In genomic region chr10:133265052-133265451, GRCh38 we compare ENCODE assay signal across 10 cellular contexts. TPM values are rescaled to one million over a fixed set of nuclear protein-coding genes. Genes with fewer than 3 reads are reported as not detected.
"Had no signal": no experiment of that assay in that cellular context is flagged by ENCODE, and none has a peak within 500 bp of the region (broad histone marks: within the 10 kb centered on the region; RNA-seq: fewer than 3 reads in every experiment).

No MANE protein-coding gene starts in this region.

RNA-seq across cellular contexts. Expression of gene VENTX, which starts 27.4 kb away (rescaled TPM):
- total RNA-seq: activated CD4-positive, alpha-beta T cell treated with anti-CD3 and anti-CD28 coated beads for 36 hours; activated CD8-positive, alpha-beta memory T cell treated with anti-CD3 and anti-CD28 coated beads for 36 hours; activated naive CD4-positive, alpha-beta T cell treated with anti-CD3 and anti-CD28 coated beads for 36 hours; activated naive CD4-positive, alpha-beta T cell treated with anti-CD3 and anti-CD28 coated beads, Interleukin-2, amount 50 U/mL, for 72 hours; bronchial epithelial cell; M059J; PC-9; SK-MEL-5 had no signal

RNA-seq across cellular contexts. Expression of gene UTF1, which starts 35.0 kb away (rescaled TPM):
- total RNA-seq: activated CD4-positive, alpha-beta T cell treated with anti-CD3 and anti-CD28 coated beads for 36 hours; activated CD8-positive, alpha-beta memory T cell treated with anti-CD3 and anti-CD28 coated beads for 36 hours; activated CD8-positive, alpha-beta T cell treated with anti-CD3 and anti-CD28 coated beads for 36 hours; activated naive CD4-positive, alpha-beta T cell treated with anti-CD3 and anti-CD28 coated beads for 36 hours; activated naive CD4-positive, alpha-beta T cell treated with anti-CD3 and anti-CD28 coated beads, Interleukin-2, amount 50 U/mL, for 72 hours; bronchial epithelial cell; M059J; PC-9; Right ventricle myocardium inferior; SK-MEL-5 had no signal
